ENCODE assay signal across 1 cellular context in genomic region chr1:23100074-23100748, GRCh38.
TF ChIP-seq lines count a peak whose summit lies in the region.

No MANE protein-coding gene starts in this region.

TF ChIP-seq in GM23338, 12 proteins besides CTCF, POLR2A, EP300 and RAD21 (continued from another document):
- TF ChIP-seq ETS1 (IDR thresholded peaks at IDR 0.05) (no peak), CREB1 (CRISPR knock-in tag; IDR thresholded peaks at IDR 0.05; ENCODE audit: low read depth) (no peak), POLR2AphosphoS5 (IDR thresholded peaks at IDR 0.05; ENCODE audit: low read depth) (no peak), REST (IDR thresholded peaks at IDR 0.05; ENCODE audit: unreplicated experiment) (no peak), EZH2 (IDR thresholded peaks at IDR 0.05; ENCODE audit: low read depth, unreplicated experiment) (no peak), STAT1 (IDR thresholded peaks at IDR 0.05; ENCODE audit: unreplicated experiment) (no peak)
